21 cellular contexts compared by ENCODE assay signal in the genomic region with DNA sequence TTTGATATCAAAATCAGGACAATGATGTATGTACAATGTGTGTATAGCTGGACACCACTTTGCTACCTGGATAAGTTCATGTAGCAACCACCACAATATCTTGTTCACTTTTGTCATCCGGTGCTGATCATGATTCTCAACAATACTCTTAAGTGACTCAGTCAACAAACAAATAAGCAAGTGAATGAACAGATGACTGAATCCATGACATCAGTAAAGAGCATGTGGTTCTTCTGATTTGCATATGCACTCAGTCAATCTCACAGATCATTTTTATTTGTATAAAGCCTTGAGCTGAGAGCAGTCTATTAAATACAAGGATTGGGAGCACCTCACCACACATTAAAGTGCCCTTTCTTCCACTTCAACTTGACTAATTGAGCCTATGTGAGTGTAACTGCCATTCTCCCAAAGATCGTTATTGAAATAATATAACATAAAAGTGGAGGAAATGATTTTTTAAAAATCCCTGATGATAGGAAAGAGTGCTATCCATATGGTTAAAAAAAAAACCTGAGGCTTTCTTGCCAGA.
DNase-seq lines count a peak whose midpoint lies in the region; ATAC-seq, FAIRE-seq and TF ChIP-seq lines count a peak whose summit lies in the region.
"Had no signal": no experiment of that assay in that cellular context is flagged by ENCODE, and none has a peak within 500 bp of the region (broad histone marks: within the 10 kb centered on the region; RNA-seq: fewer than 3 reads in every experiment).

No MANE protein-coding gene starts in this region.

- no peaks in the 10 kb centered on the region for H3K4me1 Mint-ChIP-seq in astrocyte (ENCODE audit: low read depth, unreplicated experiment)

- H3K36me3 ChIP-seq in astrocyte (ENCODE audit: insufficient read depth, low read length) (no peaks in the 10 kb centered on the region), brain microvascular endothelial cell (replicated peaks) (no peaks in the 10 kb centered on the region), aorta (ENCODE audit: control insufficient read depth in 1 of 2, insufficient read depth in 2 of 2, low read length in 1 of 2) (no peaks in the 10 kb centered on the region)
- H3K36me3 ChIP-seq: HAP-1, neural progenitor cell, thyroid gland had no signal

- TF ChIP-seq CTCF in astrocyte (IDR thresholded peaks at IDR 0.05; ENCODE audit: insufficient read depth, low read depth, low read length) (no peak), brain microvascular endothelial cell (IDR thresholded peaks at IDR 0.05; ENCODE audit: low read depth, low read length, missing control alignments) (no peak)

- no peak overlapping the region for H3K27ac Mint-ChIP-seq in astrocyte (ENCODE audit: unreplicated experiment)
- H3K27ac Mint-ChIP-seq: neural progenitor cell; stimulated activated effector memory CD8-positive, alpha-beta T cell treated with anti-CD3 and anti-CD28 coated beads, Interleukin-12 subunit alpha, Interleukin-12 subunit beta, amount 100 ng/mL, for 72 hours had no signal

- 87 to 90% methylated on average over 2 of the region's 2 CpGs for WGBS in aorta, 2 donors

- no peaks in the 10 kb centered on the region for H3K27me3 Mint-ChIP-seq in astrocyte (ENCODE audit: low read depth, unreplicated experiment)

- H3K4me1 ChIP-seq in astrocyte (ENCODE audit: insufficient read depth, low read length) (no peaks in the 10 kb centered on the region), aorta (ENCODE audit: control insufficient read depth in 1 of 2, insufficient read depth in 2 of 2, low read length in 2 of 2) (no peaks in the 10 kb centered on the region)
- H3K4me1 ChIP-seq: foreskin keratinocyte, HAP-1, neural progenitor cell, thyroid gland had no signal

- H3K9me3 ChIP-seq in astrocyte (ENCODE audit: insufficient read depth, low read depth, low read length) = no peaks in the 10 kb centered on the region
- H3K9me3 ChIP-seq in aorta (ENCODE audit: control insufficient read depth, low read length) = no peaks in the 10 kb centered on the region
- H3K9me3 ChIP-seq: HAP-1, thyroid gland had no signal

- FAIRE-seq in astrocyte (lab: Jason Lieb, UNC) = peak; percentile 75
- FAIRE-seq: colon, G401.6, GM12891 had no signal

- H3K36me3 Mint-ChIP-seq in astrocyte (ENCODE audit: low read depth, unreplicated experiment) = no peaks in the 10 kb centered on the region
- H3K36me3 Mint-ChIP-seq: neural progenitor cell; stimulated activated effector memory CD8-positive, alpha-beta T cell treated with anti-CD3 and anti-CD28 coated beads, Interleukin-12 subunit alpha, Interleukin-12 subunit beta, amount 100 ng/mL, for 72 hours had no signal

- intact Hi-C loops in aorta (cut with DNase I) = no loop called here

- peak; percentile 18 for DNase-seq in DMS79 treated with DMSO at 0.1 percent for 48 hours (lab: John Stamatoyannopoulos, UW)
- DNase-seq in NCI-H1436 (lab: John Stamatoyannopoulos, UW) = peak; percentile 84
- DNase-seq in astrocyte (ENCODE audit: low read depth) = no peak
- no peak for DNase-seq in HuH-7 (ENCODE audit: low spot score)
- DNase-seq in MV-4-11 (lab: John Stamatoyannopoulos, UW) = no peak
- no peak for DNase-seq in brain microvascular endothelial cell
- DNase-seq in aorta = no peak
- DNase-seq: activated effector memory CD4-positive, alpha-beta T cell treated with anti-CD3 and anti-CD28 coated beads, Interleukin-2, amount 50 U/mL, for 16 hours; amniotic stem cell; foreskin keratinocyte; left cardiac atrium; NCI-H524 treated with DMSO at 0.1 percent for 48 hours; T-helper 9 cell; thyroid gland had no signal

- no peaks in the 10 kb centered on the region for H4K20me1 ChIP-seq in astrocyte (ENCODE audit: insufficient read depth, low read length)

- H3K27me3 ChIP-seq in astrocyte (ENCODE audit: insufficient read depth, low read length) (no peaks in the 10 kb centered on the region), brain microvascular endothelial cell (replicated peaks) (no peaks in the 10 kb centered on the region), aorta (ENCODE audit: control insufficient read depth in 1 of 2, insufficient read depth in 2 of 2, low read length in 1 of 2) (no peaks in the 10 kb centered on the region)
- H3K27me3 ChIP-seq: foreskin keratinocyte, neural progenitor cell, thyroid gland had no signal

- no peak overlapping the region for H3K4me3 Mint-ChIP-seq in astrocyte (ENCODE audit: unreplicated experiment)
- H3K4me3 Mint-ChIP-seq: neural progenitor cell; stimulated activated effector memory CD8-positive, alpha-beta T cell treated with anti-CD3 and anti-CD28 coated beads, Interleukin-12 subunit alpha, Interleukin-12 subunit beta, amount 100 ng/mL, for 72 hours had no signal

- H3K79me2 ChIP-seq in astrocyte (ENCODE audit: insufficient read depth, low read length) = no peaks in the 10 kb centered on the region

- no peak overlapping the region for H3K27ac ChIP-seq in astrocyte (ENCODE audit: low read depth, low read length)
- H3K27ac ChIP-seq in brain microvascular endothelial cell = no peak overlapping the region
- no peak overlapping the region for H3K27ac ChIP-seq in aorta (ENCODE audit: low read depth in 1 of 2, low read length in 2 of 2)
- H3K27ac ChIP-seq: foreskin keratinocyte, neural progenitor cell, thyroid gland had no signal

- ATAC-seq in GM19463 (IDR thresholded peaks at IDR 0.05; ENCODE audit: unreplicated experiment) = peak; percentile 47
- ATAC-seq in aorta (ENCODE audit: low FRiP score) = no peak
- ATAC-seq: foreskin keratinocyte; left cardiac atrium; stimulated activated effector memory CD8-positive, alpha-beta T cell treated with anti-CD3 and anti-CD28 coated beads, Interleukin-12 subunit alpha, Interleukin-12 subunit beta, amount 100 ng/mL, for 72 hours had no signal

- H3K4me2 ChIP-seq in astrocyte (ENCODE audit: low read length) = no peak overlapping the region
- H3K4me2 ChIP-seq: neural progenitor cell had no signal

- H2AFZ ChIP-seq in astrocyte (ENCODE audit: low read depth, low read length) = no peak overlapping the region
- H2AFZ ChIP-seq: neural progenitor cell had no signal

- no peak overlapping the region for H3K9ac ChIP-seq in astrocyte (ENCODE audit: low read length)
- H3K9ac ChIP-seq: neural progenitor cell had no signal

- no peaks in the 10 kb centered on the region for H3K9me3 Mint-ChIP-seq in astrocyte (ENCODE audit: unreplicated experiment)
- H3K9me3 Mint-ChIP-seq: neural progenitor cell; stimulated activated effector memory CD8-positive, alpha-beta T cell treated with anti-CD3 and anti-CD28 coated beads, Interleukin-12 subunit alpha, Interleukin-12 subunit beta, amount 100 ng/mL, for 72 hours had no signal

- H3K4me3 ChIP-seq in astrocyte (ENCODE audit: insufficient read depth, low read depth, low read length) = no peak overlapping the region
- no peak overlapping the region for H3K4me3 ChIP-seq in brain microvascular endothelial cell (ENCODE audit: low read depth, low read length)
- no peak overlapping the region for H3K4me3 ChIP-seq in aorta (ENCODE audit: low read length in 2 of 2)
- H3K4me3 ChIP-seq: HAP-1, neural progenitor cell, thyroid gland had no signal

- in situ Hi-C loops in brain microvascular endothelial cell (cut with HindIII; ENCODE audit: low pct_ligation_motif_present, low sequenced_read_pairs) = no loop called here

Comparison
In these comparisons a context has a peak if more than half of its experiments do, and no peak if none do; other contexts are left out.
1. DNase-seq: peak in DMS79 treated with DMSO at 0.1 percent for 48 hours (single experiment) and NCI-H1436 (single experiment); none in astrocyte (single experiment), HuH-7 (single experiment), MV-4-11 (single experiment), brain microvascular endothelial cell (single experiment) and aorta (0 of 2).